1 cellular context compared by ENCODE assay signal in the genomic region with DNA sequence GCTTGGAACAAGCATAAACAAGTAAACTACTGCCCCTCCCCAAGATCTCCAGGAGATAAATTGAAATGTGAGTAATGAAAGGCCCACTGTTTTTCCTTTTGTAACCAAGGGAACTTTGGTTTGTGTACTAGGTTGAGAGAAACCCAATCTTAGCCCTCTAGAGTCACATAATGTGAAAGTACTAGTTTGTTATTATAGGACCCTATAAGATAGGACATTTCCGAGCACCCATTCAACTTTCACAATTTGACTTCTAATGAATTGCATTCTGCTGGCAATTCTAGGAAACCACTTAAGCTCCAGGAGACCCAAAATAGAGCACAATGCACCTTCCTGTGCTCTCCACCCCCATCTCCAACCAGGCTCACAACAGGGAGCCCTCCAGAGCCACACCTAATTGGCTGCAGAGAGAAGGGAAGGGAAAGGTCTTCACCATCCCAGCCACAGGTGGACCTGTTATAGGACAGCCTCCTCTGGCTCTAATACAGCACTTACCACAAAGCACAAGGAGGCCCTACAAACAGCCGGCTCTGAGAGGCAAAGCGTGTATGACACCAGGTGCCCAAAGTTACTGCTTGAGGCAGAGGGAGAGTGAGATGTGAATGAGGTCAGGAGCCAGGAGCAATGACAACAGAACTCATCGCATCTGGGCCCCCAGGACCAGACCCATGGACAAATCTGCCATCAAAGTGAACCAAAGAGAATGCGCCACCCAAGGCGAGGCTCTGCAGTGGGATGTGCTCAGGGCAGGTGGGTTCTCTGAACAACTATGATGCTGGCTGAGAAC.
TF ChIP-seq lines count a peak whose summit lies in the region.

No MANE protein-coding gene starts in this region.

TF ChIP-seq in H1, 55 proteins besides CTCF, POLR2A, EP300 and RAD21:
- TF ChIP-seq CBX8 (IDR thresholded peaks at IDR 0.05; ENCODE audit: borderline replicate concordance, low read depth, low read length) (no peak), HDAC6 (IDR thresholded peaks at IDR 0.05; ENCODE audit: low read depth, low read length) (no peak), HDAC2 (IDR thresholded peaks at IDR 0.05; ENCODE audit: borderline replicate concordance in 1 of 2, low read depth in 2 of 2, low read length in 2 of 2) (no peak), CREB1 (IDR thresholded peaks at IDR 0.05) (no peak), TCF12 (IDR thresholded peaks at IDR 0.05; ENCODE audit: low read depth, low read length) (no peak), EZH2 (IDR thresholded peaks at IDR 0.05; ENCODE audit: low read depth, low read length, severe bottlenecking) (no peak), CTBP2 (IDR thresholded peaks at IDR 0.05; ENCODE audit: borderline replicate concordance, insufficient read depth, insufficient read length, low read length) (no peak), GTF2F1 (IDR thresholded peaks at IDR 0.05; ENCODE audit: borderline replicate concordance, low read depth, low read length) (no peak), KDM5A (IDR thresholded peaks at IDR 0.05; ENCODE audit: low read length) (no peak), CHD2 (IDR thresholded peaks at IDR 0.05; ENCODE audit: low read length) (no peak), SIX5 (IDR thresholded peaks at IDR 0.05; ENCODE audit: low read depth, low read length) (no peak), SP2 (IDR thresholded peaks at IDR 0.05; ENCODE audit: low read length) (no peak)
- TF ChIP-seq, protein P1, sequence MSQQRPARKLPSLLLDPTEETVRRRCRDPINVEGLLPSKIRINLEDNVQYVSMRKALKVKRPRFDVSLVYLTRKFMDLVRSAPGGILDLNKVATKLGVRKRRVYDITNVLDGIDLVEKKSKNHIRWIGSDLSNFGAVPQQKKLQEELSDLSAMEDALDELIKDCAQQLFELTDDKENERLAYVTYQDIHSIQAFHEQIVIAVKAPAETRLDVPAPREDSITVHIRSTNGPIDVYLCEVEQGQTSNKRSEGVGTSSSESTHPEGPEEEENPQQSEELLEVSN (IDR thresholded peaks at IDR 0.05): no peak
